ENCODE assay signal across 1 cellular context in the genomic region with DNA sequence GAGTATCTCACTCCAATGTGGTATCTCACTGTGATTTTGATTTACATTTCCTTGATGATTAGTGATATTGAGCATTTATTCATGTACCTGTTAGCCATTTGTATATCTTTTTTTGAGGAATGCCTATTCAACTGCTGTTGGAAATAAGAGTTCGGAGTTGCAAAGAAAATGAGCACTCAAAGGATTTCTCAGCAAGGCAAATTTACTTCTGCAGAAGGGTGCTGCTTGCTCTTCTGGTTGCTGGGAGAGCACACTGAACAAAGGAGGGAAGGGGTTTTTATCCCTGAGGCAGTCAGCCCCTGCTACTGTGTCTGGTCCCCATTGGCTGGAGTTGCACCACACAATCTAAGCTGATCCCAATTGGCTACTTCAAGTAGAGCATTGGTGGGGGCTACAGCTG.
TF ChIP-seq lines count a peak whose summit lies in the region.

No MANE protein-coding gene starts in this region.

TF ChIP-seq in K562, 482 proteins besides CTCF, POLR2A, EP300 and RAD21 (continued from another document):
- TF ChIP-seq ZNF280A (IDR thresholded peaks at IDR 0.05; ENCODE audit: low read depth, partially characterized antibody), result peak; percentile 99
- TF ChIP-seq ZEB2 (IDR thresholded peaks at IDR 0.05), result peak; percentile 64; the same call in 1 of the 2 replicates
- no peak for TF ChIP-seq HNRNPH1 (optimal IDR thresholded peaks at IDR 0.05; ENCODE audit: low read depth, low read length)
- TF ChIP-seq BCOR (IDR thresholded peaks at IDR 0.05), result no peak
- no peak for TF ChIP-seq ZNF57 (CRISPR knock-in tag; IDR thresholded peaks at IDR 0.05)
- no peak for TF ChIP-seq ID3 (CRISPR knock-in tag; IDR thresholded peaks at IDR 0.05)
- no peak for TF ChIP-seq ID3 (tag; IDR thresholded peaks at IDR 0.05)
- TF ChIP-seq CBX3 (IDR thresholded peaks at IDR 0.05; ENCODE audit: borderline replicate concordance in 1 of 2, low read length in 2 of 2), result peak in 1 of 2 experiments; percentile 98; a peak in 2 of 3 replicates
- TF ChIP-seq ZFP36 (IDR thresholded peaks at IDR 0.05; ENCODE audit: low read depth, low read length, partially characterized antibody), result no peak
- TF ChIP-seq RBM39 (optimal IDR thresholded peaks at IDR 0.05; ENCODE audit: low read depth, low read length), result no peak
- TF ChIP-seq KDM1A (IDR thresholded peaks at IDR 0.05), result no peak
- TF ChIP-seq PTBP1 (IDR thresholded peaks at IDR 0.05; ENCODE audit: low read depth, low read length), result no peak
- no peak for TF ChIP-seq CC2D1A (IDR thresholded peaks at IDR 0.05)
- TF ChIP-seq IRF1 (CRISPR knock-in tag; IDR thresholded peaks at IDR 0.05; ENCODE audit: borderline replicate concordance), result no peak
- no peak for TF ChIP-seq CREM (IDR thresholded peaks at IDR 0.05; ENCODE audit: low read depth)
- no peak for TF ChIP-seq FOS (IDR thresholded peaks at IDR 0.05; ENCODE audit: extremely low read depth, insufficient read length)
- peak; percentile 94 for TF ChIP-seq TRIM28 (IDR thresholded peaks at IDR 0.05)
- TF ChIP-seq DPF2 (IDR thresholded peaks at IDR 0.05), result no peak
- no peak for TF ChIP-seq NR4A1 (CRISPR knock-in tag; IDR thresholded peaks at IDR 0.05)
- TF ChIP-seq NR4A1 (tag; IDR thresholded peaks at IDR 0.05), result no peak
- no peak for TF ChIP-seq ESRRB (CRISPR knock-in tag; IDR thresholded peaks at IDR 0.05; ENCODE audit: borderline replicate concordance)
- 0 out of 2 replicates have a peak, but pooled peaks have one; percentile 30 for TF ChIP-seq CBX1 (IDR thresholded peaks at IDR 0.05; ENCODE audit: low read depth)
- TF ChIP-seq TRIM24 (IDR thresholded peaks at IDR 0.05), result peak in 1 of 2 experiments; percentile 58; a peak in 1 of 4 replicates
- TF ChIP-seq PHF21A (IDR thresholded peaks at IDR 0.05; ENCODE audit: borderline replicate concordance, low read depth), result no peak
- no peak for TF ChIP-seq SRSF9 (IDR thresholded peaks at IDR 0.05; ENCODE audit: borderline replicate concordance, low read depth, low read length)
- no peak for TF ChIP-seq NCOA6 (IDR thresholded peaks at IDR 0.05)
- no peak for TF ChIP-seq KLF10 (CRISPR knock-in tag; IDR thresholded peaks at IDR 0.05)
- TF ChIP-seq RAD51 (IDR thresholded peaks at IDR 0.05; ENCODE audit: borderline replicate concordance, low read depth), result no peak
- TF ChIP-seq CBX5 (IDR thresholded peaks at IDR 0.05; ENCODE audit: borderline replicate concordance, low read depth), result peak; percentile 96
- peak; percentile 86 for TF ChIP-seq ZNF561 (CRISPR knock-in tag; conservative IDR thresholded peaks at IDR 0.05)
- TF ChIP-seq PRDM10 (IDR thresholded peaks at IDR 0.05; ENCODE audit: partially characterized antibody), result no peak
- no peak for TF ChIP-seq TAF9B (IDR thresholded peaks at IDR 0.05; ENCODE audit: partially characterized antibody)
- TF ChIP-seq ZNF23 (CRISPR knock-in tag; IDR thresholded peaks at IDR 0.05), result no peak
- TF ChIP-seq ERF (CRISPR knock-in tag; IDR thresholded peaks at IDR 0.05), result no peak
TF ChIP-seq in K562: peak in this region for 8.
